ENCODE assay signal across 11 cellular contexts in the genomic region with DNA sequence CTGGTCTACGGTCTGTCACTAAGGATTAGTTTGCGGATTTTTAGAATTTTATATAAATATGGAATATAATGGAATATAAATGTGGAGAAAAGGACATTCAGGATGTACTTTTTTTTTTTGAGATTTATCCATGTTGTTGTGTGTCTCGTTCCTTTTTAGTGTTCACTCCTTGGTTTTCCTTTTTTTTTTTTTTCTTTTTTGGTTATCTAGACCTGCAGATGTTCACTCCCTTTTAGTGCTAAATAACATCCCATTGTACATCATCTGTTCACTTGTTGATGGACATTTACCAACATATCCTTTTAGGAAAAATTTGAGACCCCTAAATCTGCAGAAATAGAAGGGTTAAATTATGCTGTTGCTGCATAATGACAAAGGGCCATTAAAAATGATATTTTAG.
"Had no signal": no experiment of that assay in that cellular context is flagged by ENCODE, and none has a peak within 500 bp of the region (broad histone marks: within the 10 kb centered on the region; RNA-seq: fewer than 3 reads in every experiment).

No MANE protein-coding gene starts in this region.

- DNase-seq: GM23248, GOT3, H7, H9, HCEC 1CT, HFFc6 had no signal

- H3K9me3 ChIP-seq: HAP-1 had no signal

- H3K4me2 ChIP-seq: GM23338 had no signal

- H2AFZ ChIP-seq: GM23248, GM23338 had no signal

- H3K4me1 ChIP-seq: HAP-1 had no signal

- H3K9ac ChIP-seq: GM23248 had no signal

- H3K27ac ChIP-seq: GM23248 had no signal

- FAIRE-seq: H1, H54 had no signal

- ATAC-seq: GM23338, HCT116 had no signal

- H3K4me3 ChIP-seq: GM23248, GM23338, HAP-1 had no signal
